In genomic region chr7:16982640-16983103, GRCh38 we compare ENCODE assay signal across 8 cellular contexts.
DNase-seq lines count a peak whose midpoint lies in the region; ATAC-seq and TF ChIP-seq lines count a peak whose summit lies in the region.

No MANE protein-coding gene starts in this region.

- BruUV-seq in HCT116 (replicated peaks; lab: Mats Ljungman, UMichigan) (no TSS peak), OCI-LY7 (replicated peaks; lab: Mats Ljungman, UMichigan) (no TSS peak)

- H3K4me3 ChIP-seq in DOHH2 (ENCODE audit: low read length) (no peak overlapping the region), HCT116 (replicated peaks in 1 of 2; ENCODE audit: low read depth in 1 of 2, low read length in 2 of 2) (no peak overlapping the region), OCI-LY7 (ENCODE audit: low read depth, low read length, poor library complexity, severe bottlenecking) (no peak overlapping the region), astrocyte of the cerebellum (ENCODE audit: low read depth, low read length) (no peak overlapping the region)

- no peak; the same call in 1 of the 2 replicates for ATAC-seq in HCT116
- no peak for ATAC-seq in HG03139 (IDR thresholded peaks at IDR 0.05; ENCODE audit: unreplicated experiment)

- CTCF ChIA-PET in HCT116 (lab: Charles Lee) (interaction anchor here (0.6 to 1.9 kb wide), 18 partner anchors 11 to 724 kb away, joined by 3 to 16 read pairs (median 4); no protein-coding TSS in a partner anchor), OCI-LY7 (lab: Charles Lee; ENCODE audit: unreplicated experiment) (no interaction called here)

- H4K20me1 ChIP-seq in DOHH2 (ENCODE audit: control insufficient read depth, insufficient read depth, low read depth, low read length) = no peaks in the 10 kb centered on the region
- no peaks in the 10 kb centered on the region for H4K20me1 ChIP-seq in HCT116 (ENCODE audit: insufficient read depth)
- no peaks in the 10 kb centered on the region for H4K20me1 ChIP-seq in OCI-LY7 (ENCODE audit: insufficient read depth, low read length)

- H3F3A ChIP-seq in DOHH2 (ENCODE audit: control insufficient read depth, insufficient read depth) = no peaks in the 10 kb centered on the region

- peak overlapping the region; percentile 60 for H2AFZ ChIP-seq in HCT116 (ENCODE audit: low read depth, low read length, poor library complexity, severe bottlenecking)
- H2AFZ ChIP-seq in OCI-LY7 (ENCODE audit: low read length) = no peak overlapping the region

- H3K4me1 ChIP-seq in DOHH2 (ENCODE audit: control insufficient read depth, low read length) (peaks cover 7% of the 10 kb centered on the region), HCT116 (ENCODE audit: control insufficient read depth in 1 of 2, insufficient read depth in 2 of 2, low read length in 2 of 2) (peaks cover 3 to 6% of the 10 kb centered on the region in 2 experiments; a peak in 1 of 4 replicates), OCI-LY7 (ENCODE audit: insufficient read depth, low read length, poor library complexity, severe bottlenecking) (no peaks in the 10 kb centered on the region)

- H3K27ac ChIP-seq in DOHH2 (ENCODE audit: low read depth, low read length) = no peak overlapping the region
- H3K27ac ChIP-seq in HCT116 (ENCODE audit: low read depth, low read length) = no peak overlapping the region
- no peak overlapping the region for H3K27ac ChIP-seq in OCI-LY7 (ENCODE audit: low read depth, low read length, poor library complexity, severe bottlenecking)

- DNase-seq in HCT116 (ENCODE audit: low read depth, low spot score) (peak; percentile 35), OCI-LY7 (ENCODE audit: low spot score) (peak; percentile 38), astrocyte of the cerebellum (ENCODE audit: low read depth) (peak; percentile 28), iPS-NIHi7 (ENCODE audit: extremely low spot score) (peak; percentile 21), cerebellar nuclear complex (lab: John Stamatoyannopoulos, UW) (no peak)
- DNase-seq in stimulated activated CD4-positive, alpha-beta T cell treated with anti-CD3 and anti-CD28 coated beads, Interleukin-15, amount 100 ng/mL, for 24 hours = peak; percentile 14

- H3K9ac ChIP-seq in HCT116 (ENCODE audit: low read length) = no peak overlapping the region

- no peaks in the 10 kb centered on the region for H3K36me3 ChIP-seq in DOHH2 (ENCODE audit: control insufficient read depth, low read length)
- no peaks in the 10 kb centered on the region for H3K36me3 ChIP-seq in HCT116 (ENCODE audit: control insufficient read depth in 1 of 2, insufficient read depth in 2 of 2, low read length in 2 of 2)
- no peaks in the 10 kb centered on the region for H3K36me3 ChIP-seq in OCI-LY7 (ENCODE audit: insufficient read depth, low read length)

- H3K4me2 ChIP-seq in DOHH2 (ENCODE audit: low read length) = peak overlapping the region; percentile 5; the same call in 1 of the 2 replicates
- H3K4me2 ChIP-seq in HCT116 (ENCODE audit: low read length) = peak overlapping the region; percentile 13; the same call in 1 of the 2 replicates
- H3K4me2 ChIP-seq in OCI-LY7 (ENCODE audit: low read length) = no peak overlapping the region

- H3K9me3 ChIP-seq in DOHH2 (ENCODE audit: control insufficient read depth, insufficient read depth, low read length) (no peaks in the 10 kb centered on the region), HCT116 (ENCODE audit: control insufficient read depth in 1 of 2, insufficient read depth in 1 of 2, low read depth in 1 of 2, low read length in 2 of 2) (no peaks in the 10 kb centered on the region), OCI-LY7 (ENCODE audit: low read length) (no peaks in the 10 kb centered on the region)

- TF ChIP-seq POLR2A in HCT116 (IDR thresholded peaks at IDR 0.05; ENCODE audit: borderline replicate concordance, extremely low read depth, insufficient read depth, insufficient read length) = no peak

- in situ Hi-C loops in astrocyte of the cerebellum (cut with HindIII; ENCODE audit: low sequenced_read_pairs) = loop anchor here (25.0 kb wide), 1 partner anchor 330 kb away; no protein-coding TSS in a partner anchor

- POLR2A ChIA-PET in HCT116 (lab: Charles Lee) = interaction anchor here (0.7 kb wide), 1 partner anchor 721 kb away, joined by 3 read pairs; no protein-coding TSS in a partner anchor
- POLR2A ChIA-PET in OCI-LY7 (lab: Charles Lee) = interaction anchor here (0.6 to 1.0 kb wide), 2 partner anchors 206 to 329 kb away, joined by 3 to 4 read pairs; no protein-coding TSS in a partner anchor

- TF ChIP-seq CTCF in DOHH2 (IDR thresholded peaks at IDR 0.05; ENCODE audit: low read depth, low read length, poor library complexity, severe bottlenecking) (peak; percentile 97), HCT116 (IDR thresholded peaks at IDR 0.05 in 2 of 3, conservative IDR thresholded peaks at IDR 0.05 in 1 of 3; ENCODE audit: borderline replicate concordance in 1 of 3, insufficient read depth in 1 of 3, low read depth in 2 of 3, low read length in 2 of 3) (peak; percentile 79 to 98 (median 93)), OCI-LY7 (conservative IDR thresholded peaks at IDR 0.05; ENCODE audit: low read length) (peak; percentile 91), astrocyte of the cerebellum (IDR thresholded peaks at IDR 0.05; ENCODE audit: low read depth, low read length, missing control alignments) (peak; percentile 94)

- H3K9me2 ChIP-seq in DOHH2 (replicated peaks; ENCODE audit: control insufficient read depth, low read length) = no peaks in the 10 kb centered on the region
- H3K9me2 ChIP-seq in HCT116 (ENCODE audit: insufficient read depth) = no peaks in the 10 kb centered on the region
- H3K9me2 ChIP-seq in OCI-LY7 (ENCODE audit: insufficient read depth, low read length) = no peaks in the 10 kb centered on the region

- RAD21 ChIA-PET in HCT116 (lab: Charles Lee; ENCODE audit: low non-redundant PET in 1 of 2, low total read pairs in 2 of 2, uncharacterized antibody in 2 of 2, unreplicated experiment in 2 of 2) = interaction anchor here (0.6 to 1.4 kb wide), 7 partner anchors 10 to 664 kb away, joined by 3 to 6 read pairs (median 3); no protein-coding TSS in a partner anchor

- peak; percentile 90 for TF ChIP-seq RAD21 in HCT116 (IDR thresholded peaks at IDR 0.05; ENCODE audit: low read depth)

- H3K27me3 ChIP-seq in DOHH2 (ENCODE audit: control insufficient read depth, low read length) = peaks cover 15% of the 10 kb centered on the region
- H3K27me3 ChIP-seq in HCT116 (ENCODE audit: insufficient read depth, low read length) = no peaks in the 10 kb centered on the region

- intact Hi-C loops in HCT116 (cut with micrococcal nuclease) (loop anchor here (1.0 to 2.0 kb wide), 3 partner anchors 316 to 664 kb away; partner anchors contain the start of gene AHR), OCI-LY7 (cut with micrococcal nuclease; ENCODE audit: unreplicated experiment) (loop anchor here (5.0 kb wide), 1 partner anchor 320 kb away; no protein-coding TSS in a partner anchor)

- H3K79me2 ChIP-seq in DOHH2 (ENCODE audit: control insufficient read depth, low read length) = no peaks in the 10 kb centered on the region
- no peaks in the 10 kb centered on the region for H3K79me2 ChIP-seq in HCT116 (ENCODE audit: insufficient read depth, low read length)
- no peaks in the 10 kb centered on the region for H3K79me2 ChIP-seq in OCI-LY7 (ENCODE audit: insufficient read depth, low read depth, low read length)

TF ChIP-seq in HCT116, 20 proteins besides CTCF, POLR2A, EP300 and RAD21 (continues in another document):
- no peak for TF ChIP-seq ZBTB33 (IDR thresholded peaks at IDR 0.05; ENCODE audit: extremely low read depth, insufficient replicate concordance, low read length)
- TF ChIP-seq FOSL1 (IDR thresholded peaks at IDR 0.05; ENCODE audit: low read depth) = no peak
- TF ChIP-seq POLR2AphosphoS5 (IDR thresholded peaks at IDR 0.05; ENCODE audit: low read depth, low read length) = no peak
- TF ChIP-seq ZFX (IDR thresholded peaks at IDR 0.05) = no peak
- no peak for TF ChIP-seq CEBPB (IDR thresholded peaks at IDR 0.05; ENCODE audit: low read depth)
- TF ChIP-seq MAX (IDR thresholded peaks at IDR 0.05) = no peak
- no peak for TF ChIP-seq SIN3A (IDR thresholded peaks at IDR 0.05; ENCODE audit: low read depth)
- TF ChIP-seq SP1 (IDR thresholded peaks at IDR 0.05; ENCODE audit: low read depth) = no peak
- TF ChIP-seq ZNF274 (IDR thresholded peaks at IDR 0.05; ENCODE audit: low read depth, low read length) = no peak

Comparison
In these comparisons a context has a peak if more than half of its experiments do, and no peak if none do; other contexts are left out.
1. DNase-seq: peak in HCT116 (single experiment), OCI-LY7 (single experiment), astrocyte of the cerebellum (single experiment), iPS-NIHi7 (single experiment) and stimulated activated CD4-positive, alpha-beta T cell treated with anti-CD3 and anti-CD28 coated beads, Interleukin-15, amount 100 ng/mL, for 24 hours (single experiment); none in cerebellar nuclear complex (0 of 2).
2. Peak in every context shown above with its lines, with median percentiles within 50 percentile points of each other: CTCF ChIP-seq.